In the genomic region with DNA sequence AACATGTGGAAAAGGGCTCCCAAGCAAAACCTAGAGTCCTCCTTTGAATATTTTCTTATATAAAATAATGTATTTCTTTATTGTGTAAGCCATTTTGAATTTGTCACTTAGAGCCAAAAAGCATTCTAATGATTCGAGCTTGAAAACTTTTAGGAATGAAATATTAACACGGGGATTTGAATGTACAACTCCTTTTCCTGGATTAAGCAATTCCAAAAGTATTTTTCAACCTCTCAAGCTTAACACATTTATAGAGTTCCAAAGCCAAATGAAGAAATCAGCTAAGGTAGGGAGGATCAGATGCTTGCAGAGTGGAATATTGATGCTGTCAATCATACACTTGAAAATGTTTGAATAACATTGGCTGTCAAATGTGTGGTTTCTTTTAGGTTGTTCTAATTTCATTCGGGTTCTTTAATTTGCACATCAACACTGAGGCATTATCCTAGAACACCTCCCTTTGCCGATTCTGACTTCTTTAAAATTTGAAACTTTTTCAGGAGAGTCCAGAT, we compare ENCODE assay signal across 17 cellular contexts.
DNase-seq lines count a peak whose midpoint lies in the region; ATAC-seq, FAIRE-seq and TF ChIP-seq lines count a peak whose summit lies in the region.
"Had no signal": no experiment of that assay in that cellular context is flagged by ENCODE, and none has a peak within 500 bp of the region (broad histone marks: within the 10 kb centered on the region; RNA-seq: fewer than 3 reads in every experiment).

No MANE protein-coding gene starts in this region.

- H3K9ac ChIP-seq in OCI-LY3 (ENCODE audit: low read length) (no peak overlapping the region), smooth muscle cell (ENCODE audit: low read depth) (no peak overlapping the region)
- H3K9ac ChIP-seq: BLaER1 treated with 17β-estradiol and CSF1 and Interleukin-3, amounts not matched to agents 10 nM and 100 nM had no signal

- peaks cover 35% of the 10 kb centered on the region for H3K4me1 ChIP-seq in left ventricle myocardium inferior
- H3K4me1 ChIP-seq in OCI-LY3 (ENCODE audit: low read length): peaks cover 10% of the 10 kb centered on the region
- H3K4me1 ChIP-seq in smooth muscle cell (ENCODE audit: low read depth): peaks cover 20% of the 10 kb centered on the region
- H3K4me1 ChIP-seq: A549; BLaER1 treated with 17β-estradiol and CSF1 and Interleukin-3, amounts not matched to agents 10 nM and 100 nM had no signal

- H3K36me3 ChIP-seq in left ventricle myocardium inferior: no peaks in the 10 kb centered on the region
- no peaks in the 10 kb centered on the region for H3K36me3 ChIP-seq in OCI-LY3 (replicated peaks; ENCODE audit: low read depth, low read length)
- H3K36me3 ChIP-seq in smooth muscle cell (ENCODE audit: low read depth): no peaks in the 10 kb centered on the region
- H3K36me3 ChIP-seq: BLaER1 treated with 17β-estradiol and CSF1 and Interleukin-3, amounts not matched to agents 10 nM and 100 nM had no signal

- no peak for ATAC-seq in Right ventricle myocardium superior (ENCODE audit: poor library complexity)
- ATAC-seq: A549; CD8-positive, alpha-beta T cell had no signal

- H3K79me2 ChIP-seq in OCI-LY3 (ENCODE audit: low read length) (no peaks in the 10 kb centered on the region), smooth muscle cell (ENCODE audit: low read depth) (no peaks in the 10 kb centered on the region)

- H3K4me3 ChIP-seq in left ventricle myocardium inferior (no peak overlapping the region), OCI-LY3 (ENCODE audit: low read length) (no peak overlapping the region), smooth muscle cell (no peak overlapping the region)
- H3K4me3 ChIP-seq: A549; BLaER1 treated with 17β-estradiol and CSF1 and Interleukin-3, amounts not matched to agents 10 nM and 100 nM had no signal

- TF ChIP-seq POLR2A in GM12891 (IDR thresholded peaks at IDR 0.05; ENCODE audit: low read depth, low read length): no peak

- WGBS in smooth muscle cell (ENCODE audit: low lambda C conversion rate): 77% methylated on average over 4 of the region's 4 CpGs

- POLR2A ChIA-PET in RWPE1 (lab: Yijun Ruan, JAX; ENCODE audit: low non-redundant PET): no interaction called here

- CTCF ChIA-PET in RWPE1 (lab: Yijun Ruan, JAX): interaction anchor here (0.6 kb wide), 2 partner anchors 25 to 830 kb away, joined by 3 to 4 read pairs; no protein-coding TSS in a partner anchor

- H4K20me1 ChIP-seq in OCI-LY3 (ENCODE audit: insufficient read depth, low read length) (no peaks in the 10 kb centered on the region), smooth muscle cell (ENCODE audit: low read depth) (no peaks in the 10 kb centered on the region)
- H4K20me1 ChIP-seq: BLaER1 treated with 17β-estradiol and CSF1 and Interleukin-3, amounts not matched to agents 10 nM and 100 nM had no signal

- H3K9me3 ChIP-seq in left ventricle myocardium inferior (replicated peaks) (no peaks in the 10 kb centered on the region), OCI-LY3 (ENCODE audit: insufficient read depth, low read length) (no peaks in the 10 kb centered on the region), smooth muscle cell (replicated peaks; ENCODE audit: low read depth) (no peaks in the 10 kb centered on the region)
- H3K9me3 ChIP-seq: A549; BLaER1 treated with 17β-estradiol and CSF1 and Interleukin-3, amounts not matched to agents 10 nM and 100 nM had no signal

- no peak overlapping the region for H2AFZ ChIP-seq in OCI-LY3 (ENCODE audit: low read depth, low read length)
- H2AFZ ChIP-seq in smooth muscle cell (ENCODE audit: low read depth): no peak overlapping the region

- DNase-seq in left ventricle myocardium inferior (no peak), Right ventricle myocardium superior (no peak), kidney tubule cell (ENCODE audit: low spot score) (peak; percentile 10), smooth muscle cell (lab: John Stamatoyannopoulos, UW; ENCODE audit: unreplicated experiment) (no peak), RWPE1 (ENCODE audit: low spot score) (no peak), GM12891 (ENCODE audit: insufficient read length, low spot score) (no peak), NOMO-1 treated with DMSO at 0.1 percent for 48 hours (lab: John Stamatoyannopoulos, UW; ENCODE audit: unreplicated experiment) (no peak)
- DNase-seq: Calu3; CD8-positive, alpha-beta T cell; HFFc6; NCI-H146; NK-92 treated with Interleukin-12 subunit alpha and Interleukin-12 subunit beta, amount 100 ng/mL, for 24 hours had no signal

- H3F3A ChIP-seq in smooth muscle cell (ENCODE audit: low read depth): no peaks in the 10 kb centered on the region

- no peaks in the 10 kb centered on the region for H3K27me3 ChIP-seq in left ventricle myocardium inferior (ENCODE audit: low read depth)
- peaks cover 12% of the 10 kb centered on the region for H3K27me3 ChIP-seq in OCI-LY3 (ENCODE audit: low read depth, low read length)
- H3K27me3 ChIP-seq in smooth muscle cell (ENCODE audit: low read depth): no peaks in the 10 kb centered on the region
- H3K27me3 ChIP-seq: BLaER1 treated with 17β-estradiol and CSF1 and Interleukin-3, amounts not matched to agents 10 nM and 100 nM had no signal

- H3K27ac ChIP-seq in left ventricle myocardium inferior (replicated peaks) (peak overlapping the region; percentile 66), OCI-LY3 (ENCODE audit: low read length) (no peak overlapping the region), smooth muscle cell (ENCODE audit: low read depth) (no peak overlapping the region), RWPE1 (no peak overlapping the region)
- H3K27ac ChIP-seq: A549; BLaER1 treated with 17β-estradiol and CSF1 and Interleukin-3, amounts not matched to agents 10 nM and 100 nM had no signal

- intact Hi-C loops in left ventricle myocardium inferior (cut with micrococcal nuclease) (loop anchor here (5.0 kb wide), 1 partner anchor 577 kb away; no protein-coding TSS in a partner anchor), Right ventricle myocardium superior (cut with DNase I) (loop anchor here (5.0 kb wide), 1 partner anchor 572 kb away; no protein-coding TSS in a partner anchor)

- no peak for TF ChIP-seq CTCF in left ventricle myocardium inferior (IDR thresholded peaks at IDR 0.05; ENCODE audit: borderline replicate concordance)
- no peak for TF ChIP-seq CTCF in OCI-LY3 (IDR thresholded peaks at IDR 0.05; ENCODE audit: low read depth, low read length)
- no peak for TF ChIP-seq CTCF in smooth muscle cell (IDR thresholded peaks at IDR 0.05; ENCODE audit: borderline replicate concordance, insufficient read depth, poor library complexity, severe bottlenecking)
- no peak for TF ChIP-seq CTCF in RWPE1 (conservative IDR thresholded peaks at IDR 0.05; ENCODE audit: low read depth)

- FAIRE-seq in GM12891 (lab: Jason Lieb, UNC): no peak
- FAIRE-seq: A549, GM12892, GM18507 had no signal

- H3K4me2 ChIP-seq in OCI-LY3 (ENCODE audit: low read length): peak overlapping the region; percentile 6; the same call in 1 of the 2 replicates
- peak overlapping the region; percentile 58 for H3K4me2 ChIP-seq in smooth muscle cell
- H3K4me2 ChIP-seq: A549; BLaER1 treated with 17β-estradiol and CSF1 and Interleukin-3, amounts not matched to agents 10 nM and 100 nM had no signal

TF ChIP-seq in GM12891, 5 proteins besides CTCF, POLR2A, EP300 and RAD21:
- TF ChIP-seq PAX5 (IDR thresholded peaks at IDR 0.05; ENCODE audit: insufficient read depth, low read length, severe bottlenecking) (no peak), POU2F2 (IDR thresholded peaks at IDR 0.05; ENCODE audit: low read depth, low read length) (no peak), POLR2AphosphoS5 (IDR thresholded peaks at IDR 0.05; ENCODE audit: low read depth, low read length) (no peak), SPI1 (IDR thresholded peaks at IDR 0.05; ENCODE audit: low read depth, low read length) (no peak), TAF1 (IDR thresholded peaks at IDR 0.05; ENCODE audit: low read depth, low read length) (no peak)
TF ChIP-seq in GM12891: peak in this region for 0.
